19 cellular contexts compared by ENCODE assay signal in genomic region chr7:117025891-117026290, GRCh38.
"Had no signal": no experiment of that assay in that cellular context is flagged by ENCODE, and none has a peak within 500 bp of the region (broad histone marks: within the 10 kb centered on the region; RNA-seq: fewer than 3 reads in every experiment).

No MANE protein-coding gene starts in this region.

- H3K27ac ChIP-seq: adrenal gland, gastroesophageal sphincter, psoas muscle, spleen, suprapubic skin had no signal

- H3K4me1 ChIP-seq: spleen had no signal

- H3K27me3 ChIP-seq: adrenal gland, gastroesophageal sphincter, spleen, suprapubic skin had no signal

- H3K4me3 Mint-ChIP-seq: activated CD4-positive, alpha-beta memory T cell treated with anti-CD3 and anti-CD28 coated beads for 36 hours; activated CD4-positive, alpha-beta T cell treated with anti-CD3 and anti-CD28 coated beads for 36 hours; activated CD8-positive, alpha-beta memory T cell treated with anti-CD3 and anti-CD28 coated beads, Interleukin-2, amount 10 ng/mL, durations not matched to agents 7 days and 5 days; activated T-cell treated with anti-CD3 and anti-CD28 coated beads, Interleukin-2, amount 50 U/mL, for 24 hours; natural killer cell; stimulated activated naive CD8-positive, alpha-beta T cell treated with anti-CD3 and anti-CD28 coated beads, Interleukin-15, Interleukin-2, amounts not matched to agents 100 ng/mL and 50 ng/mL, for 24 hours; T-helper 17 cell had no signal

- DNase-seq: activated CD4-positive, alpha-beta memory T cell treated with anti-CD3 and anti-CD28 coated beads for 36 hours; activated CD4-positive, alpha-beta T cell treated with anti-CD3 and anti-CD28 coated beads for 36 hours; activated CD8-positive, alpha-beta memory T cell treated with anti-CD3 and anti-CD28 coated beads, Interleukin-2, amount 10 ng/mL, durations not matched to agents 7 days and 5 days; activated naive CD4-positive, alpha-beta T cell treated with anti-CD3 and anti-CD28 coated beads, Interleukin-2, amount 50 U/mL, for 16 hours; activated T-cell treated with anti-CD3 and anti-CD28 coated beads, Interleukin-2, amount 50 U/mL, for 24 hours; adrenal gland; central memory CD4-positive, alpha-beta T cell; effector CD8-positive, alpha-beta T cell; natural killer cell; occipital lobe; psoas muscle; spleen; T-helper 17 cell; trophoblast cell had no signal

- H3K36me3 Mint-ChIP-seq: activated CD4-positive, alpha-beta memory T cell treated with anti-CD3 and anti-CD28 coated beads for 36 hours; natural killer cell had no signal

- H3K27me3 Mint-ChIP-seq: activated CD4-positive, alpha-beta memory T cell treated with anti-CD3 and anti-CD28 coated beads for 36 hours; activated CD4-positive, alpha-beta T cell treated with anti-CD3 and anti-CD28 coated beads for 36 hours; activated CD8-positive, alpha-beta memory T cell treated with anti-CD3 and anti-CD28 coated beads, Interleukin-2, amount 10 ng/mL, durations not matched to agents 7 days and 5 days; stimulated activated naive CD8-positive, alpha-beta T cell treated with anti-CD3 and anti-CD28 coated beads, Interleukin-15, Interleukin-2, amounts not matched to agents 100 ng/mL and 50 ng/mL, for 24 hours; T-helper 17 cell had no signal

- H3K36me3 ChIP-seq: adrenal gland, gastroesophageal sphincter, spleen, suprapubic skin had no signal

- H3K27ac Mint-ChIP-seq: activated CD4-positive, alpha-beta memory T cell treated with anti-CD3 and anti-CD28 coated beads for 36 hours; activated CD4-positive, alpha-beta T cell treated with anti-CD3 and anti-CD28 coated beads for 36 hours; activated CD8-positive, alpha-beta memory T cell treated with anti-CD3 and anti-CD28 coated beads, Interleukin-2, amount 10 ng/mL, durations not matched to agents 7 days and 5 days; activated T-cell treated with anti-CD3 and anti-CD28 coated beads, Interleukin-2, amount 50 U/mL, for 24 hours; natural killer cell; stimulated activated naive CD8-positive, alpha-beta T cell treated with anti-CD3 and anti-CD28 coated beads, Interleukin-15, Interleukin-2, amounts not matched to agents 100 ng/mL and 50 ng/mL, for 24 hours; T-helper 17 cell had no signal

- ATAC-seq: activated CD4-positive, alpha-beta T cell treated with anti-CD3 and anti-CD28 coated beads for 36 hours; activated CD8-positive, alpha-beta memory T cell treated with anti-CD3 and anti-CD28 coated beads, Interleukin-2, amount 10 ng/mL, durations not matched to agents 7 days and 5 days; gastroesophageal sphincter; natural killer cell; psoas muscle; sciatic nerve; T-helper 17 cell had no signal

- H3K4me3 ChIP-seq: adrenal gland, coronary artery, gastroesophageal sphincter, psoas muscle, spleen, suprapubic skin had no signal
